ENCODE assay signal across 8 cellular contexts in genomic region chr6:3117912-3118352, GRCh38. TPM values are rescaled to one million over a fixed set of nuclear protein-coding genes. Genes with fewer than 3 reads are reported as not detected.
DNase-seq lines count a peak whose midpoint lies in the region; ATAC-seq and TF ChIP-seq lines count a peak whose summit lies in the region.

No MANE protein-coding gene starts in this region.

- no peak overlapping the region for H3K4me3 ChIP-seq in KMS-11 (IDR thresholded peaks at IDR 0.05; ENCODE audit: insufficient read depth, low read depth, low read length)
- peak overlapping the region; percentile 96 for H3K4me3 ChIP-seq in neural cell (ENCODE audit: low read length)

- no peaks in the 10 kb centered on the region for H3K9me2 ChIP-seq in neural cell (ENCODE audit: insufficient read depth, low read length)

- no peaks in the 10 kb centered on the region for H4K20me1 ChIP-seq in KMS-11 (ENCODE audit: insufficient read depth)
- H4K20me1 ChIP-seq in neural cell (ENCODE audit: insufficient read depth) = no peaks in the 10 kb centered on the region

- H3K4me2 ChIP-seq in KMS-11 = peak overlapping the region; percentile 89
- H3K4me2 ChIP-seq in neural cell (ENCODE audit: low read length) = peak overlapping the region; percentile 70

- H3K9ac ChIP-seq in KMS-11 = peak overlapping the region; percentile 59; the same call in 1 of the 2 replicates
- H3K9ac ChIP-seq in neural cell (ENCODE audit: low read length) = peak overlapping the region; percentile 96

- no peak for TF ChIP-seq CTCF in CD4-positive, alpha-beta T cell (IDR thresholded peaks at IDR 0.05)
- TF ChIP-seq CTCF in KMS-11 (conservative IDR thresholded peaks at IDR 0.05; ENCODE audit: low read depth, low read length) = no peak
- TF ChIP-seq CTCF in neural cell (IDR thresholded peaks at IDR 0.05; ENCODE audit: poor library complexity, severe bottlenecking) = no peak

- POLR2A ChIA-PET in CD4-positive, alpha-beta T cell (lab: Charles Lee) = interaction anchor here (0.6 to 1.4 kb wide), 9 partner anchors 8 to 903 kb away, joined by 3 to 7 read pairs (median 3); partner anchors contain the start of genes NQO2 and RIPK1

- H3K9me3 Mint-ChIP-seq in CD4-positive, alpha-beta T cell = no peaks in the 10 kb centered on the region
- no peaks in the 10 kb centered on the region for H3K9me3 Mint-ChIP-seq in dendritic cell treated with granulocyte-macrophage colony-stimulating factor and Interleukin-4, amounts not matched to agents 40 ng/mL and 50 ng/mL, for 4 days

- peaks cover 24% of the 10 kb centered on the region for H3K36me3 Mint-ChIP-seq in CD4-positive, alpha-beta T cell (ENCODE audit: low read depth)
- H3K36me3 Mint-ChIP-seq in dendritic cell treated with granulocyte-macrophage colony-stimulating factor and Interleukin-4, amounts not matched to agents 40 ng/mL and 50 ng/mL, for 4 days (ENCODE audit: low read depth) = peaks cover 37% of the 10 kb centered on the region

- no peaks in the 10 kb centered on the region for H3K9me3 ChIP-seq in CD4-positive, alpha-beta T cell (ENCODE audit: control insufficient read depth, low read length)
- no peaks in the 10 kb centered on the region for H3K9me3 ChIP-seq in neural cell (ENCODE audit: low read length)

- CTCF ChIA-PET in CD4-positive, alpha-beta T cell (lab: Charles Lee) = no interaction called here

- no peak for TF ChIP-seq EP300 in neural cell (conservative IDR thresholded peaks at IDR 0.05; ENCODE audit: poor library complexity, severe bottlenecking)

- ATAC-seq in CD4-positive, alpha-beta T cell (ENCODE audit: poor library complexity) = no peak
- no peak for ATAC-seq in GM21619 (IDR thresholded peaks at IDR 0.05; ENCODE audit: unreplicated experiment)

- peak overlapping the region; percentile 96 for H3K27ac ChIP-seq in CD4-positive, alpha-beta T cell (ENCODE audit: low read depth, low read length)
- H3K27ac ChIP-seq in KMS-11 (peak overlapping the region; percentile 26), neural cell (ENCODE audit: low read length) (peak overlapping the region; percentile 93)

- intact Hi-C loops in CD4-positive, alpha-beta T cell (cut with DNase I, micrococcal nuclease) = loop anchor here (1.0 to 5.0 kb wide), 8 partner anchors 39 to 1019 kb away; partner anchors contain the start of genes ECI2 (in 1 of the 2), PSMG4 (in 1 of the 2), RIPK1 (in 1 of the 2) and TUBB2A (in 1 of the 2)
- intact Hi-C loops in dendritic cell treated with granulocyte-macrophage colony-stimulating factor and Interleukin-4, amounts not matched to agents 40 ng/mL and 50 ng/mL, for 4 days (cut with micrococcal nuclease) = loop anchor here (2.0 kb wide), 1 partner anchor 49 kb away; the partner anchor contains the start of gene RIPK1

- H3K4me1 Mint-ChIP-seq in CD4-positive, alpha-beta T cell (ENCODE audit: low read depth) = peaks cover 19% of the 10 kb centered on the region
- H3K4me1 Mint-ChIP-seq in dendritic cell treated with granulocyte-macrophage colony-stimulating factor and Interleukin-4, amounts not matched to agents 40 ng/mL and 50 ng/mL, for 4 days (ENCODE audit: low read depth) = peaks cover 17% of the 10 kb centered on the region

- H3K27ac Mint-ChIP-seq in CD4-positive, alpha-beta T cell = peak overlapping the region; percentile 91
- H3K27ac Mint-ChIP-seq in dendritic cell treated with granulocyte-macrophage colony-stimulating factor and Interleukin-4, amounts not matched to agents 40 ng/mL and 50 ng/mL, for 4 days = peak overlapping the region; percentile 94

- peak overlapping the region; percentile 93 for H3K4me3 Mint-ChIP-seq in CD4-positive, alpha-beta T cell
- H3K4me3 Mint-ChIP-seq in dendritic cell treated with granulocyte-macrophage colony-stimulating factor and Interleukin-4, amounts not matched to agents 40 ng/mL and 50 ng/mL, for 4 days = peak overlapping the region; percentile 85

- DNase-seq in CD4-positive, alpha-beta T cell = no peak
- DNase-seq in NCI-H2029 (lab: John Stamatoyannopoulos, UW) (no peak), NAMALWA (ENCODE audit: low spot score) (no peak), NCI-H187 (lab: John Stamatoyannopoulos, UW) (no peak)

- no peaks in the 10 kb centered on the region for H3K27me3 ChIP-seq in CD4-positive, alpha-beta T cell (ENCODE audit: control insufficient read depth, insufficient read depth, low read length)
- H3K27me3 ChIP-seq in KMS-11 (ENCODE audit: insufficient read depth, low read depth) (no peaks in the 10 kb centered on the region), neural cell (ENCODE audit: insufficient read depth, low read depth, low read length) (no peaks in the 10 kb centered on the region)

- peaks cover 26% of the 10 kb centered on the region for H3K4me1 ChIP-seq in KMS-11 (ENCODE audit: low read depth, poor library complexity, severe bottlenecking)

- H3F3A ChIP-seq in neural cell (ENCODE audit: insufficient read depth, low read length, poor library complexity, severe bottlenecking) = no peaks in the 10 kb centered on the region

- H3K36me3 ChIP-seq in KMS-11 (ENCODE audit: insufficient read depth) = no peaks in the 10 kb centered on the region
- no peaks in the 10 kb centered on the region for H3K36me3 ChIP-seq in neural cell (ENCODE audit: insufficient read depth, low read length)

- H3K79me2 ChIP-seq in KMS-11 (ENCODE audit: insufficient read depth, low read depth) = no peaks in the 10 kb centered on the region
- peaks cover 23% of the 10 kb centered on the region for H3K79me2 ChIP-seq in neural cell (replicated peaks; ENCODE audit: insufficient read depth, low read length)

- no peak for TF ChIP-seq RAD21 in neural cell (conservative IDR thresholded peaks at IDR 0.05)

- H2AFZ ChIP-seq in KMS-11 (ENCODE audit: low read depth) = peak overlapping the region; percentile 61; the same call in 1 of the 2 replicates
- peak overlapping the region; percentile 60 for H2AFZ ChIP-seq in neural cell (ENCODE audit: low read depth, low read length)

- no peaks in the 10 kb centered on the region for H3K27me3 Mint-ChIP-seq in CD4-positive, alpha-beta T cell
- peaks cover 5% of the 10 kb centered on the region for H3K27me3 Mint-ChIP-seq in dendritic cell treated with granulocyte-macrophage colony-stimulating factor and Interleukin-4, amounts not matched to agents 40 ng/mL and 50 ng/mL, for 4 days

TF ChIP-seq in neural cell, 6 proteins besides CTCF, POLR2A, EP300 and RAD21:
- TF ChIP-seq TAF1 (IDR thresholded peaks at IDR 0.05; ENCODE audit: low read depth) (no peak), SMC3 (conservative IDR thresholded peaks at IDR 0.05; ENCODE audit: poor library complexity) (no peak), POLR2AphosphoS5 (IDR thresholded peaks at IDR 0.05) (no peak), MXI1 (conservative IDR thresholded peaks at IDR 0.05; ENCODE audit: poor library complexity, severe bottlenecking) (no peak), EZH2 (IDR thresholded peaks at IDR 0.05; ENCODE audit: borderline replicate concordance, insufficient read depth, low read length, poor library complexity, severe bottlenecking) (no peak)
- TF ChIP-seq, protein P1, sequence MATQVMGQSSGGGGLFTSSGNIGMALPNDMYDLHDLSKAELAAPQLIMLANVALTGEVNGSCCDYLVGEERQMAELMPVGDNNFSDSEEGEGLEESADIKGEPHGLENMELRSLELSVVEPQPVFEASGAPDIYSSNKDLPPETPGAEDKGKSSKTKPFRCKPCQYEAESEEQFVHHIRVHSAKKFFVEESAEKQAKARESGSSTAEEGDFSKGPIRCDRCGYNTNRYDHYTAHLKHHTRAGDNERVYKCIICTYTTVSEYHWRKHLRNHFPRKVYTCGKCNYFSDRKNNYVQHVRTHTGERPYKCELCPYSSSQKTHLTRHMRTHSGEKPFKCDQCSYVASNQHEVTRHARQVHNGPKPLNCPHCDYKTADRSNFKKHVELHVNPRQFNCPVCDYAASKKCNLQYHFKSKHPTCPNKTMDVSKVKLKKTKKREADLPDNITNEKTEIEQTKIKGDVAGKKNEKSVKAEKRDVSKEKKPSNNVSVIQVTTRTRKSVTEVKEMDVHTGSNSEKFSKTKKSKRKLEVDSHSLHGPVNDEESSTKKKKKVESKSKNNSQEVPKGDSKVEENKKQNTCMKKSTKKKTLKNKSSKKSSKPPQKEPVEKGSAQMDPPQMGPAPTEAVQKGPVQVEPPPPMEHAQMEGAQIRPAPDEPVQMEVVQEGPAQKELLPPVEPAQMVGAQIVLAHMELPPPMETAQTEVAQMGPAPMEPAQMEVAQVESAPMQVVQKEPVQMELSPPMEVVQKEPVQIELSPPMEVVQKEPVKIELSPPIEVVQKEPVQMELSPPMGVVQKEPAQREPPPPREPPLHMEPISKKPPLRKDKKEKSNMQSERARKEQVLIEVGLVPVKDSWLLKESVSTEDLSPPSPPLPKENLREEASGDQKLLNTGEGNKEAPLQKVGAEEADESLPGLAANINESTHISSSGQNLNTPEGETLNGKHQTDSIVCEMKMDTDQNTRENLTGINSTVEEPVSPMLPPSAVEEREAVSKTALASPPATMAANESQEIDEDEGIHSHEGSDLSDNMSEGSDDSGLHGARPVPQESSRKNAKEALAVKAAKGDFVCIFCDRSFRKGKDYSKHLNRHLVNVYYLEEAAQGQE (IDR thresholded peaks at IDR 0.05; ENCODE audit: borderline replicate concordance) = no peak

RNA-seq across cellular contexts. Expression of gene BPHL, which starts 0.6 kb away (rescaled TPM):
- total RNA-seq in CD4-positive, alpha-beta T cell = 1 to 10 TPM; 5.2 to 5.7 TPM
- polyA plus RNA-seq in neural cell = 74.9 and 85.8 TPM in 2 replicates
- polyA minus RNA-seq in neural cell = 34.6 and 36.8 TPM in 2 replicates

RNA-seq across cellular contexts. Expression of gene TUBB2A, which starts 39.4 kb away (rescaled TPM):
- total RNA-seq in CD4-positive, alpha-beta T cell = 10 to 100 TPM; 54.3 to 58.5 TPM
- 1,088 and 1,361 TPM in 2 replicates for polyA plus RNA-seq in neural cell
- polyA minus RNA-seq in neural cell = 668 and 697 TPM in 2 replicates

RNA-seq across cellular contexts. Expression of gene RIPK1, which starts 49.6 kb away (rescaled TPM):
- 10 to 100 TPM; 17.2 to 17.3 TPM for total RNA-seq in CD4-positive, alpha-beta T cell
- polyA plus RNA-seq in neural cell = 8.5 and 10.4 TPM in 2 replicates
- 5.4 and 6.5 TPM in 2 replicates for polyA minus RNA-seq in neural cell

Comparison
In these comparisons a context has a peak if more than half of its experiments do, and no peak if none do; other contexts are left out.
1. H3K27ac ChIP-seq: peak in every context shown above with its lines; median percentile 96 in CD4-positive, alpha-beta T cell; 93 in neural cell; 26 in KMS-11.